11 cellular contexts compared by ENCODE assay signal in genomic region chr10:88889559-88890337, GRCh38. TPM values are rescaled to one million over a fixed set of nuclear protein-coding genes. Genes with fewer than 3 reads are reported as not detected.
DNase-seq lines count a peak whose midpoint lies in the region; ATAC-seq and TF ChIP-seq lines count a peak whose summit lies in the region.
"Had no signal": no experiment of that assay in that cellular context is flagged by ENCODE, and none has a peak within 500 bp of the region (broad histone marks: within the 10 kb centered on the region; RNA-seq: fewer than 3 reads in every experiment).

No MANE protein-coding gene starts in this region.

- no peaks in the 10 kb centered on the region for H3K27me3 Mint-ChIP-seq in activated T-helper 17 cell treated with anti-CD3 and anti-CD28 coated beads, Interleukin-2, amount 50 U/mL, for 72 hours

- H3K27ac Mint-ChIP-seq in activated T-helper 17 cell treated with anti-CD3 and anti-CD28 coated beads, Interleukin-2, amount 50 U/mL, for 72 hours = no peak overlapping the region

- H3K9ac ChIP-seq in colonic mucosa (ENCODE audit: low read depth in 2 of 2, low read length in 2 of 2) = no peak overlapping the region

- H3K36me3 Mint-ChIP-seq in activated T-helper 17 cell treated with anti-CD3 and anti-CD28 coated beads, Interleukin-2, amount 50 U/mL, for 72 hours (ENCODE audit: low read depth) = peaks cover 24% of the 10 kb centered on the region

- ATAC-seq in GM18519 (IDR thresholded peaks at IDR 0.05; ENCODE audit: low FRiP score, unreplicated experiment) = peak; percentile 37
- peak; percentile 71 for ATAC-seq in GM21390 (IDR thresholded peaks at IDR 0.05; ENCODE audit: unreplicated experiment)
- ATAC-seq in HG03095 (IDR thresholded peaks at IDR 0.05; ENCODE audit: unreplicated experiment) = peak; percentile 53
- ATAC-seq in activated T-helper 17 cell treated with anti-CD3 and anti-CD28 coated beads, Interleukin-2, amount 50 U/mL, for 72 hours (replicated peaks) = no peak

- peaks cover 0 to 56% (median 5%) of the 10 kb centered on the region in 4 donors for H3K4me1 ChIP-seq in stomach
- H3K4me1 ChIP-seq in colonic mucosa = no peaks in the 10 kb centered on the region
- H3K4me1 ChIP-seq in esophagus squamous epithelium = peaks cover 0 to 21% (median 0%) of the 10 kb centered on the region in 3 donors

- intact Hi-C loops in stomach (cut with DNase I; ENCODE audit: low total_unique reads) = loop anchor here (10.0 kb wide), 1 partner anchor 55 kb away; no protein-coding TSS in a partner anchor
- intact Hi-C loops in colonic mucosa (cut with DNase I) = no loop called here
- intact Hi-C loops in esophagus squamous epithelium (cut with DNase I) = no loop called here

- WGBS in stomach, 5 donors = 24 to 70% (median 58%) methylated on average over 1 of the region's 1 CpG
- WGBS in esophagus squamous epithelium, 2 donors = 82 to 85% methylated on average over 1 of the region's 1 CpG

- TF ChIP-seq EP300 in stomach (IDR thresholded peaks at IDR 0.05) = no peak

- H3K9me3 ChIP-seq in stomach (no peaks in the 10 kb centered on the region), colonic mucosa (no peaks in the 10 kb centered on the region), esophagus squamous epithelium (no peaks in the 10 kb centered on the region)
- H3K9me3 ChIP-seq: tibial nerve had no signal

- H3K4me3 ChIP-seq in stomach (no peak overlapping the region), colonic mucosa (no peak overlapping the region), esophagus squamous epithelium (no peak overlapping the region)
- H3K4me3 ChIP-seq: tibial nerve had no signal

- H3K4me3 Mint-ChIP-seq in activated T-helper 17 cell treated with anti-CD3 and anti-CD28 coated beads, Interleukin-2, amount 50 U/mL, for 72 hours = peak overlapping the region; percentile 36

- DNase-seq in stomach (no peak), colonic mucosa (no peak), esophagus squamous epithelium (lab: John Stamatoyannopoulos, UW) (no peak)
- no peak for DNase-seq in stimulated activated CD4-positive, alpha-beta T cell treated with anti-CD3 and anti-CD28 coated beads, Interleukin-2, amount 100 ng/mL, for 48 hours
- DNase-seq: NCI-H1694 treated with DMSO at 0.1 percent for 48 hours had no signal

- H3K9me3 Mint-ChIP-seq in activated T-helper 17 cell treated with anti-CD3 and anti-CD28 coated beads, Interleukin-2, amount 50 U/mL, for 72 hours = no peaks in the 10 kb centered on the region

- no peak overlapping the region for H3K27ac ChIP-seq in stomach
- no peak overlapping the region for H3K27ac ChIP-seq in colonic mucosa
- H3K27ac ChIP-seq in esophagus squamous epithelium = no peak overlapping the region
- H3K27ac ChIP-seq: tibial nerve had no signal

- TF ChIP-seq POLR2A in stomach (IDR thresholded peaks at IDR 0.05) (no peak), esophagus squamous epithelium (IDR thresholded peaks at IDR 0.05) (no peak)

- H3K36me3 ChIP-seq in stomach (no peaks in the 10 kb centered on the region), colonic mucosa (no peaks in the 10 kb centered on the region), esophagus squamous epithelium (no peaks in the 10 kb centered on the region)
- H3K36me3 ChIP-seq: tibial nerve had no signal

- H3K4me1 Mint-ChIP-seq in activated T-helper 17 cell treated with anti-CD3 and anti-CD28 coated beads, Interleukin-2, amount 50 U/mL, for 72 hours = peaks cover 36% of the 10 kb centered on the region

- TF ChIP-seq CTCF in stomach (IDR thresholded peaks at IDR 0.05) = no peak
- TF ChIP-seq CTCF in colonic mucosa (IDR thresholded peaks at IDR 0.05) = no peak
- TF ChIP-seq CTCF in esophagus squamous epithelium (IDR thresholded peaks at IDR 0.05) = no peak

- H3K27me3 ChIP-seq in stomach (no peaks in the 10 kb centered on the region), colonic mucosa (no peaks in the 10 kb centered on the region), esophagus squamous epithelium (no peaks in the 10 kb centered on the region)
- H3K27me3 ChIP-seq: tibial nerve had no signal

RNA-seq across cellular contexts. Expression of gene STAMBPL1, which starts 9.7 kb away (rescaled TPM):
- 10 to 100 TPM; 27.6 to 72.5 TPM for total RNA-seq in activated T-helper 17 cell treated with anti-CD3 and anti-CD28 coated beads, Interleukin-2, amount 50 U/mL, for 72 hours
- total RNA-seq in stomach (10 to 100 TPM in 3 of 5 donors, 1 to 10 TPM in 2; 6.7 to 40.8 (median 10.7) TPM), colonic mucosa (10 to 100 TPM; 16.3 to 20.4 TPM), esophagus squamous epithelium (10 to 100 TPM in 2 of 4 donors, 1 to 10 TPM in 2; 3.5 to 21.0 (median 7.6) TPM)
- 1 to 10 TPM; 3.2 to 7.4 (median 5.2) TPM for polyA plus RNA-seq in stomach

RNA-seq across cellular contexts. Expression of gene ANKRD22, which starts 38.1 kb away (rescaled TPM):
- total RNA-seq in activated T-helper 17 cell treated with anti-CD3 and anti-CD28 coated beads, Interleukin-2, amount 50 U/mL, for 72 hours = 1 to 10 TPM in 1 of 2 donors, under 1 TPM in 1; 0.21 to 5.9 TPM
- total RNA-seq in stomach = 10 to 100 TPM in 3 of 5 donors, 1 to 10 TPM in 2; 6.4 to 63.9 (median 13.8) TPM
- polyA plus RNA-seq in stomach = 10 to 100 TPM; 35.0 to 45.5 (median 37.9) TPM
- total RNA-seq in colonic mucosa = 10 to 100 TPM; 26.6 to 28.2 TPM
- 10 to 100 TPM; 26.3 to 43.5 (median 31.5) TPM for total RNA-seq in esophagus squamous epithelium
- total RNA-seq: RPMI7951, tibial nerve had no signal
